In the genomic region with DNA sequence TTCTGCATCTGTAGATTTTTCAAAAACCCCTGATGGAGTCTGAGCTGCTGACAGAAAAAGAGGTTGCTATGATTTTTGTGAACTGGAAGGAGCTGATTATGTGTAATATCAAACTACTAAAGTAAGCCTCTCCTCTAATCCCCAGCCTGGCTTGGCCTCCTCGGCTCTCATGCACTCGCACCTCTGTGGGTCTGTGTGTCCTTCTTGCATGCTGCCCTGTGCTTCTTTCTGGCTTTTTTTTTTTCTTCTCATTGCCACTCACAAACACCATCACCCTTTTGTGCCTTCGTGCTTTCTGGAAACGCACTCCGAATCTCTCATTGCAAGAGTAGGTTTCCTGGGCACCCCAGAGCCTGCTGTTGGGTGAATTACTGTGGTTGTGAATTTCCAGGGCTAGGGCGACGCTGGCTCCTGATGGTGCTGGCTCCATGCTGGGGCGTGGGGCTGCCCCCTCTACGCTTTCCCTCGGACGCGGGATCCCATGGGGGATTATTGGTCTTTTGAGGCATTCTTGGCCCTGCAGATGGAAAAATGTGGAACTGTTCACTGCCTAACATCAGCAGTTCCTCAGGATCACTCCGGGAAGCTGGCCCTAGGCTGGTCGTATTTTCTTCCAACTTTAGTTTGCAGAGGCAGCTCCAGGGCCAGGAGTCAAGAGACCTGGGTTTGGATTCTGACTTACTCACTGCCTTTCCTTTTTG, we compare ENCODE assay signal across 18 cellular contexts. TPM values are rescaled to one million over a fixed set of nuclear protein-coding genes. Genes with fewer than 3 reads are reported as not detected.
DNase-seq lines count a peak whose midpoint lies in the region; ATAC-seq and TF ChIP-seq lines count a peak whose summit lies in the region.
"Had no signal": no experiment of that assay in that cellular context is flagged by ENCODE, and none has a peak within 500 bp of the region (broad histone marks: within the 10 kb centered on the region; RNA-seq: fewer than 3 reads in every experiment).

No MANE protein-coding gene starts in this region.

- no peak for TF ChIP-seq POLR2A in sigmoid colon (IDR thresholded peaks at IDR 0.05)
- no peak for TF ChIP-seq POLR2A in Peyer's patch (IDR thresholded peaks at IDR 0.05)

- no peaks in the 10 kb centered on the region for H3K36me3 Mint-ChIP-seq in WTC11

- TF ChIP-seq CTCF in WTC11 (IDR thresholded peaks at IDR 0.05) (no peak), sigmoid colon (IDR thresholded peaks at IDR 0.05) (no peak), Peyer's patch (IDR thresholded peaks at IDR 0.05) (no peak)

- H3K4me3 ChIP-seq in sigmoid colon = no peak overlapping the region
- no peak overlapping the region for H3K4me3 ChIP-seq in Peyer's patch
- H3K4me3 ChIP-seq: MG63 had no signal

- H3K9me3 ChIP-seq in sigmoid colon (no peaks in the 10 kb centered on the region), Peyer's patch (no peaks in the 10 kb centered on the region)
- H3K9me3 ChIP-seq: MG63 had no signal

- H3K9me3 Mint-ChIP-seq in WTC11 = no peaks in the 10 kb centered on the region

- DNase-seq in D341Med (ENCODE audit: low spot score) (peak; percentile 54), WTC11 (ENCODE audit: low spot score) (no peak), globus pallidus (ENCODE audit: low spot score) (peak; percentile 31), sigmoid colon (peak; percentile 46), left lobe of liver (ENCODE audit: low spot score) (no peak), iPS-NIHi7 (ENCODE audit: extremely low spot score) (no peak), Peyer's patch (no peak), superior temporal gyrus (ENCODE audit: extremely low spot score) (no peak)
- DNase-seq: MG63, NCI-H1105, NCI-H1694 treated with DMSO at 0.1 percent for 48 hours, NCI-H446, NCI-H748 treated with DMSO at 0.1 percent for 48 hours, SHP77 had no signal

- ATAC-seq in WTC11 (peak; percentile 25), left lobe of liver (no peak)
- ATAC-seq: HCT116 had no signal

- intact Hi-C loops in sigmoid colon (cut with DNase I) = no loop called here

- H3K36me3 ChIP-seq in sigmoid colon = no peaks in the 10 kb centered on the region
- H3K36me3 ChIP-seq in Peyer's patch = no peaks in the 10 kb centered on the region
- H3K36me3 ChIP-seq: MG63 had no signal

- WGBS in sigmoid colon, 2 donors = 80 to 88% methylated on average over 14 of the region's 14 CpGs

- H3K27me3 Mint-ChIP-seq in WTC11 (ENCODE audit: low read depth) = no peaks in the 10 kb centered on the region

- H3K27me3 ChIP-seq in sigmoid colon = no peaks in the 10 kb centered on the region
- no peaks in the 10 kb centered on the region for H3K27me3 ChIP-seq in Peyer's patch
- H3K27me3 ChIP-seq: MG63 had no signal

- POLR2A ChIA-PET in WTC11 (lab: Charles Lee) = no interaction called here

- CTCF ChIA-PET in WTC11 (lab: Charles Lee) = interaction anchor here (1.0 to 1.6 kb wide), 4 partner anchors 34 to 253 kb away, joined by 3 to 4 read pairs (median 4); no protein-coding TSS in a partner anchor

- H3K27ac Mint-ChIP-seq in WTC11 = 0 out of 2 replicates have a peak overlapping the region, but pooled peaks have one; percentile 51

- no peak for TF ChIP-seq EP300 in sigmoid colon (IDR thresholded peaks at IDR 0.05)

- no peak overlapping the region; the same call in 1 of the 2 replicates for H3K4me3 Mint-ChIP-seq in WTC11

- H3K4me1 ChIP-seq in sigmoid colon = no peaks in the 10 kb centered on the region
- no peaks in the 10 kb centered on the region for H3K4me1 ChIP-seq in Peyer's patch

- H3K27ac ChIP-seq in sigmoid colon = no peak overlapping the region
- no peak overlapping the region for H3K27ac ChIP-seq in Peyer's patch
- H3K27ac ChIP-seq: C4-2B, HL-60, KMS-11 had no signal

- H3K4me1 Mint-ChIP-seq in WTC11 = peaks cover 21% of the 10 kb centered on the region

TF ChIP-seq in WTC11, 78 proteins besides CTCF, POLR2A, EP300 and RAD21:
- TF ChIP-seq, protein P1, sequence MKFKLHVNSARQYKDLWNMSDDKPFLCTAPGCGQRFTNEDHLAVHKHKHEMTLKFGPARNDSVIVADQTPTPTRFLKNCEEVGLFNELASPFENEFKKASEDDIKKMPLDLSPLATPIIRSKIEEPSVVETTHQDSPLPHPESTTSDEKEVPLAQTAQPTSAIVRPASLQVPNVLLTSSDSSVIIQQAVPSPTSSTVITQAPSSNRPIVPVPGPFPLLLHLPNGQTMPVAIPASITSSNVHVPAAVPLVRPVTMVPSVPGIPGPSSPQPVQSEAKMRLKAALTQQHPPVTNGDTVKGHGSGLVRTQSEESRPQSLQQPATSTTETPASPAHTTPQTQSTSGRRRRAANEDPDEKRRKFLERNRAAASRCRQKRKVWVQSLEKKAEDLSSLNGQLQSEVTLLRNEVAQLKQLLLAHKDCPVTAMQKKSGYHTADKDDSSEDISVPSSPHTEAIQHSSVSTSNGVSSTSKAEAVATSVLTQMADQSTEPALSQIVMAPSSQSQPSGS (CRISPR knock-in tag; IDR thresholded peaks at IDR 0.05; ENCODE audit: borderline replicate concordance, low read depth) = no peak
- TF ChIP-seq, protein P2, sequence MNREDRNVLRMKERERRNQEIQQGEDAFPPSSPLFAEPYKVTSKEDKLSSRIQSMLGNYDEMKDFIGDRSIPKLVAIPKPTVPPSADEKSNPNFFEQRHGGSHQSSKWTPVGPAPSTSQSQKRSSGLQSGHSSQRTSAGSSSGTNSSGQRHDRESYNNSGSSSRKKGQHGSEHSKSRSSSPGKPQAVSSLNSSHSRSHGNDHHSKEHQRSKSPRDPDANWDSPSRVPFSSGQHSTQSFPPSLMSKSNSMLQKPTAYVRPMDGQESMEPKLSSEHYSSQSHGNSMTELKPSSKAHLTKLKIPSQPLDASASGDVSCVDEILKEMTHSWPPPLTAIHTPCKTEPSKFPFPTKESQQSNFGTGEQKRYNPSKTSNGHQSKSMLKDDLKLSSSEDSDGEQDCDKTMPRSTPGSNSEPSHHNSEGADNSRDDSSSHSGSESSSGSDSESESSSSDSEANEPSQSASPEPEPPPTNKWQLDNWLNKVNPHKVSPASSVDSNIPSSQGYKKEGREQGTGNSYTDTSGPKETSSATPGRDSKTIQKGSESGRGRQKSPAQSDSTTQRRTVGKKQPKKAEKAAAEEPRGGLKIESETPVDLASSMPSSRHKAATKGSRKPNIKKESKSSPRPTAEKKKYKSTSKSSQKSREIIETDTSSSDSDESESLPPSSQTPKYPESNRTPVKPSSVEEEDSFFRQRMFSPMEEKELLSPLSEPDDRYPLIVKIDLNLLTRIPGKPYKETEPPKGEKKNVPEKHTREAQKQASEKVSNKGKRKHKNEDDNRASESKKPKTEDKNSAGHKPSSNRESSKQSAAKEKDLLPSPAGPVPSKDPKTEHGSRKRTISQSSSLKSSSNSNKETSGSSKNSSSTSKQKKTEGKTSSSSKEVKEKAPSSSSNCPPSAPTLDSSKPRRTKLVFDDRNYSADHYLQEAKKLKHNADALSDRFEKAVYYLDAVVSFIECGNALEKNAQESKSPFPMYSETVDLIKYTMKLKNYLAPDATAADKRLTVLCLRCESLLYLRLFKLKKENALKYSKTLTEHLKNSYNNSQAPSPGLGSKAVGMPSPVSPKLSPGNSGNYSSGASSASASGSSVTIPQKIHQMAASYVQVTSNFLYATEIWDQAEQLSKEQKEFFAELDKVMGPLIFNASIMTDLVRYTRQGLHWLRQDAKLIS (CRISPR knock-in tag; IDR thresholded peaks at IDR 0.05; ENCODE audit: borderline replicate concordance) = no peak
- TF ChIP-seq HMGA2 (CRISPR knock-in tag; IDR thresholded peaks at IDR 0.05) (no peak), NR2C2 (CRISPR knock-in tag; IDR thresholded peaks at IDR 0.05) (no peak), TEAD1 (CRISPR knock-in tag; IDR thresholded peaks at IDR 0.05) (no peak), GRHL2 (CRISPR knock-in tag; IDR thresholded peaks at IDR 0.05; ENCODE audit: insufficient replicate concordance, severe bottlenecking) (no peak)
- TF ChIP-seq, protein P3, sequence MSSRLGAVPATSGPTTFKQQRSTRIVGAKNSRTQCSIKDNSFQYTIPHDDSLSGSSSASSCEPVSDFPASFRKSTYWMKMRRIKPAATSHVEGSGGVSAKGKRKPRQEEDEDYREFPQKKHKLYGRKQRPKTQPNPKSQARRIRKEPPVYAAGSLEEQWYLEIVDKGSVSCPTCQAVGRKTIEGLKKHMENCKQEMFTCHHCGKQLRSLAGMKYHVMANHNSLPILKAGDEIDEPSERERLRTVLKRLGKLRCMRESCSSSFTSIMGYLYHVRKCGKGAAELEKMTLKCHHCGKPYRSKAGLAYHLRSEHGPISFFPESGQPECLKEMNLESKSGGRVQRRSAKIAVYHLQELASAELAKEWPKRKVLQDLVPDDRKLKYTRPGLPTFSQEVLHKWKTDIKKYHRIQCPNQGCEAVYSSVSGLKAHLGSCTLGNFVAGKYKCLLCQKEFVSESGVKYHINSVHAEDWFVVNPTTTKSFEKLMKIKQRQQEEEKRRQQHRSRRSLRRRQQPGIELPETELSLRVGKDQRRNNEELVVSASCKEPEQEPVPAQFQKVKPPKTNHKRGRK (CRISPR knock-in tag; IDR thresholded peaks at IDR 0.05; ENCODE audit: borderline replicate concordance) = no peak
- TF ChIP-seq, protein P4, sequence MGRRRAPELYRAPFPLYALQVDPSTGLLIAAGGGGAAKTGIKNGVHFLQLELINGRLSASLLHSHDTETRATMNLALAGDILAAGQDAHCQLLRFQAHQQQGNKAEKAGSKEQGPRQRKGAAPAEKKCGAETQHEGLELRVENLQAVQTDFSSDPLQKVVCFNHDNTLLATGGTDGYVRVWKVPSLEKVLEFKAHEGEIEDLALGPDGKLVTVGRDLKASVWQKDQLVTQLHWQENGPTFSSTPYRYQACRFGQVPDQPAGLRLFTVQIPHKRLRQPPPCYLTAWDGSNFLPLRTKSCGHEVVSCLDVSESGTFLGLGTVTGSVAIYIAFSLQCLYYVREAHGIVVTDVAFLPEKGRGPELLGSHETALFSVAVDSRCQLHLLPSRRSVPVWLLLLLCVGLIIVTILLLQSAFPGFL (CRISPR knock-in tag; IDR thresholded peaks at IDR 0.05; ENCODE audit: borderline replicate concordance) = no peak

RNA-seq across cellular contexts. Expression of a gene that starts 56.8 kb away (rescaled TPM):
- total RNA-seq in WTC11 (2021) = 264 to 296 TPM (median 293 TPM) in 3 replicates
- 100 to 1,000 TPM; 277 to 468 (median 356) TPM for total RNA-seq in sigmoid colon
- 100 to 1,000 TPM; 378 to 742 (median 633) TPM for polyA plus RNA-seq in sigmoid colon
- 86.8 TPM for total RNA-seq in left lobe of liver
- 100 to 1,000 TPM; 178 to 291 (median 203) TPM for total RNA-seq in Peyer's patch

Comparison
In these comparisons a context has a peak if more than half of its experiments do, and no peak if none do; other contexts are left out.
1. DNase-seq: peak in D341Med (single experiment), globus pallidus (single experiment) and sigmoid colon (single experiment); none in WTC11 (single experiment), left lobe of liver (single experiment), iPS-NIHi7 (single experiment), Peyer's patch (0 of 3) and superior temporal gyrus (single experiment).